In the genomic region with DNA sequence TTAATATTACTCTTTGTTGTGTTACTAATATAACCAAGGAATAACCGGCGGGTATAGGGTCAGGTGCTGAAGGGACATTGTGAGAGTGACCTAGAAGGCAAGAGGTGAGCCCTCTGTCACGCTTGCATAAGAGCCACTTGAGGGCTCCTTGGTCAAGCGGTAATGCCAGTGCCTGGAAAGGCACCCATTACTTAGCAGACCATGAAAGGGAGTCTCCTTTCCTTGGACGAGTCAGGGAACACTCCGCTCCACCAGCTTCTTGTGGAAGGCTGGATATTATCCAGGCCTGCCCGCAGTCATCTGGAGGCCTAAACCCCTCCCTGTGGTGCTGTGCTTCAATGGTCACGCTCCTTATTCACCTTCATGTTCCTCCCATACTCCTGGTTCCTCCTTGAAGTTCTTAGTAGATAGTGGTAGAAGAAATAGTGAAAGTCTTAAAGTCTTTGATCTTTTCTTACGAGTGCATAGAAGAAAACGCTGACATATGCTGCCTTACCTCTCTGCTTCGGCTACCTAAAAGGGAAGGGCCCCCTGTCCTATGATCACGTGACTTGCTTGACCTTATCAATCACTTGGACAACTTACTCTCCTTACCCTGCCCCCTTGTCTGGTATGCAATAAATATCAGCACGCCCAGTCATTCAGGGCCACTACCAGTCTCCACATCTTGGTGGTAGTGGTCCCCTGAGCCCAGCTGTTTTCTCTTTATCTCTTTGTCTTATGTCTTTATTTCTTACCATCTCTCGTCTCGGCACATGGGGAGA, we compare ENCODE assay signal across 15 cellular contexts. TPM values are rescaled to one million over a fixed set of nuclear protein-coding genes. Genes with fewer than 3 reads are reported as not detected.
A peak's percentile ranks its signal among the peaks of the same experiment; 100 is the strongest.
DNase-seq lines count a peak whose midpoint lies in the region; ATAC-seq, FAIRE-seq and TF ChIP-seq lines count a peak whose summit lies in the region.
"Not testable (repeated sequence)": the region's sequence is repeated elsewhere in the genome, so short reads cannot be mapped to it uniquely, and the experiment has no call there.
"Had no signal": no experiment of that assay in that cellular context is flagged by ENCODE, and none has a peak within 500 bp of the region (broad histone marks: within the 10 kb centered on the region; RNA-seq: fewer than 3 reads in every experiment).

No MANE protein-coding gene starts in this region.

- H4K5ac ChIP-seq in H9 (ENCODE audit: insufficient read length, low read depth, low read length): not testable (repeated sequence)

- H3K27ac Mint-ChIP-seq in H9: not testable (repeated sequence)

- not testable (repeated sequence) for H4K8ac ChIP-seq in H9 (replicated peaks; ENCODE audit: insufficient read length, low read depth, low read length)

- TF ChIP-seq EP300 in GM12878 (IDR thresholded peaks at IDR 0.05; ENCODE audit: borderline replicate concordance in 1 of 2, control insufficient read depth in 1 of 2, low read depth in 2 of 2, low read length in 2 of 2): not testable (repeated sequence)

- CTCF ChIA-PET in GM12878 (lab: Yijun Ruan, JAX): interaction anchor here (1.2 to 10.2 kb wide), 3 partner anchors 9 to 120 kb away, joined by 3 to 185 read pairs (median 4); no protein-coding TSS in a partner anchor

- H2BK5ac ChIP-seq in H9 (ENCODE audit: insufficient read length, low read length): not testable (repeated sequence)

- DNase-seq in H9: peak; percentile 18
- peak; percentile 16 for DNase-seq in activated CD4-positive, CD25-positive, alpha-beta regulatory T cell treated with anti-CD3 and anti-CD28 coated beads, Interleukin-2, amount 50 U/mL, for 72 hours
- not testable (repeated sequence) for DNase-seq in GM12878 (ENCODE audit: low read depth, low spot score)
- DNase-seq in islet precursor cell: peak; percentile 35
- peak in 1 of 2 donors; percentile 29 for DNase-seq in left lung
- peak; percentile 40 for DNase-seq in posterior vena cava (ENCODE audit: low spot score)
- peak; percentile 91 to 93 for DNase-seq in thyroid gland

- not testable (repeated sequence) for H2BK120ac ChIP-seq in H9 (ENCODE audit: low read depth, low read length, poor library complexity, severe bottlenecking)

- H3K79me2 ChIP-seq in H9 (ENCODE audit: insufficient read depth, low read length); GM12878 (ENCODE audit: control insufficient read depth, insufficient read depth, low read length): not testable (repeated sequence)

- H4K91ac ChIP-seq in H9 (ENCODE audit: insufficient read length, low read depth, low read length): not testable (repeated sequence)

- H3K4me1 Mint-ChIP-seq in H9: peaks cover 39 to 49% of the 10 kb centered on the region in 2 experiments

- H3K4me3 ChIP-seq in GM12878; left lung; thyroid gland (replicated peaks in 1 of 3): not testable (repeated sequence)

- not testable (repeated sequence) for ATAC-seq in GM12878
- peak; percentile 22 for ATAC-seq in left lung

- not testable (repeated sequence) for TF ChIP-seq RAD21 in GM12878 (IDR thresholded peaks at IDR 0.05; ENCODE audit: insufficient read depth, low read depth, low read length)

- in situ Hi-C loops in GM12878 (cut with MboI): not testable (repeated sequence)

- no CpG with 5 or more reads among the region's 15 CpGs for WGBS in H9 (ENCODE audit: extremely low coverage, insufficient read length, low lambda C conversion rate)
- 46% methylated on average over 15 of the region's 15 CpGs for WGBS in GM12878 (ENCODE audit: insufficient coverage, insufficient replicate concordance, low lambda C conversion rate, missing lambda C conversion rate)
- 51 to 56% methylated on average over 15 of the region's 15 CpGs for WGBS in thyroid gland, 2 donors

- not testable (repeated sequence) for TF ChIP-seq POLR2A in GM12878 (IDR thresholded peaks at IDR 0.05; ENCODE audit: low read depth, low read length); thyroid gland (IDR thresholded peaks at IDR 0.05)

- not testable (repeated sequence) for H3K4ac ChIP-seq in H9 (ENCODE audit: low read depth, low read length)

- SMC1A ChIA-PET in GM12878 (lab: Charles Lee; ENCODE audit: uncharacterized antibody, unreplicated experiment): interaction anchor here (1.3 to 4.8 kb wide), 2 partner anchors 9 to 14 kb away, joined by 4 to 25 read pairs; no protein-coding TSS in a partner anchor

- not testable (repeated sequence) for H2AFZ ChIP-seq in H9 (ENCODE audit: low read length); GM12878 (ENCODE audit: control insufficient read depth, low read depth, low read length)

- RAD21 ChIA-PET in GM12878 (lab: Charles Lee; ENCODE audit: unreplicated experiment): not testable (repeated sequence)

- H3K23ac ChIP-seq in H9 (ENCODE audit: insufficient read length, low read depth, low read length): not testable (repeated sequence)

- H3K36me3 ChIP-seq in GM12878 (ENCODE audit: control insufficient read depth in 2 of 2, insufficient read depth in 2 of 2, low read length in 1 of 2); left lung; thyroid gland: not testable (repeated sequence)

- not testable (repeated sequence) for H3K18ac ChIP-seq in H9 (ENCODE audit: insufficient read length, low read depth, low read length)

- intact Hi-C loops in GM12878 (cut with micrococcal nuclease; ENCODE audit: unreplicated experiment); left lung (cut with DNase I); posterior vena cava (cut with DNase I); thyroid gland (cut with DNase I): not testable (repeated sequence)

- not testable (repeated sequence) for BruUV-seq in GM12878 (replicated peaks; lab: Mats Ljungman, UMichigan)

- not testable (repeated sequence) for H2BK15ac ChIP-seq in H9 (ENCODE audit: low read depth, low read length)

- H3K27ac ChIP-seq in H9 (ENCODE audit: insufficient read length, low read depth, low read length); GM12878 (ENCODE audit: control insufficient read depth, insufficient read depth); left lung: not testable (repeated sequence)
- H3K27ac ChIP-seq in thyroid gland: peak overlapping the region; percentile 68 to 77 (median 68)

- POLR2A ChIA-PET in GM12878 (lab: Charles Lee): not testable (repeated sequence)

- not testable (repeated sequence) for H2BK12ac ChIP-seq in H9 (ENCODE audit: insufficient read length, low read depth, low read length)

- not testable (repeated sequence) for H3K27me3 ChIP-seq in H9 (ENCODE audit: insufficient read depth, low read length); GM12878 (replicated peaks in 1 of 2; ENCODE audit: control insufficient read depth in 2 of 2, insufficient read depth in 2 of 2, low read length in 1 of 2); thyroid gland
- H3K27me3 ChIP-seq in left lung: peaks cover 0 to 37% of the 10 kb centered on the region in 2 donors

- not testable (repeated sequence) for H3K14ac ChIP-seq in H9 (ENCODE audit: insufficient read depth, low read length)

- H3K4me2 ChIP-seq in H9 (ENCODE audit: insufficient read depth, insufficient read length, low read length); GM12878 (ENCODE audit: control insufficient read depth, insufficient read depth): not testable (repeated sequence)

- H2BK20ac ChIP-seq in H9 (ENCODE audit: low read depth, low read length, poor library complexity, severe bottlenecking): not testable (repeated sequence)

- H3K4me3 Mint-ChIP-seq in H9: not testable (repeated sequence)

- H2AK5ac ChIP-seq in H9 (ENCODE audit: insufficient read length, low read length): not testable (repeated sequence)

- not testable (repeated sequence) for H4K20me1 ChIP-seq in H9 (ENCODE audit: control insufficient read depth, insufficient read depth, insufficient read length); GM12878 (ENCODE audit: control insufficient read depth, insufficient read depth)

- TF ChIP-seq CTCF in H9 (conservative IDR thresholded peaks at IDR 0.05); GM12878 (IDR thresholded peaks at IDR 0.05 in 2 of 3, conservative IDR thresholded peaks at IDR 0.05 in 1 of 3; ENCODE audit: control insufficient read depth in 2 of 3, extremely low read depth in 1 of 3, insufficient read depth in 1 of 3, low read depth in 3 of 3, low read length in 3 of 3); left lung (IDR thresholded peaks at IDR 0.05); thyroid gland (IDR thresholded peaks at IDR 0.05): not testable (repeated sequence)

- not testable (repeated sequence) for H3K9me3 Mint-ChIP-seq in H9

- H3T11ph ChIP-seq in H9 (ENCODE audit: low read length): not testable (repeated sequence)

- peaks cover 24% of the 10 kb centered on the region for H3K27me3 Mint-ChIP-seq in H9 (ENCODE audit: low read depth)

- not testable (repeated sequence) for H3K56ac ChIP-seq in H9 (ENCODE audit: insufficient read length, low read depth, low read length)

- H3K4me1 ChIP-seq in H9 (ENCODE audit: insufficient read depth, low read length): peaks cover 22% of the 10 kb centered on the region
- not testable (repeated sequence) for H3K4me1 ChIP-seq in GM12878 (ENCODE audit: control insufficient read depth, insufficient read depth, low read length); left lung
- peaks cover 42 to 60% of the 10 kb centered on the region in 2 donors for H3K4me1 ChIP-seq in thyroid gland

- not testable (repeated sequence) for H3K9me3 ChIP-seq in H9 (ENCODE audit: control insufficient read depth, low read depth, low read length); GM12878 (replicated peaks; ENCODE audit: control insufficient read depth, insufficient read depth, low read length); left lung; thyroid gland

- not testable (repeated sequence) for H3K79me1 ChIP-seq in H9 (ENCODE audit: insufficient read depth, low read depth, low read length, poor library complexity, severe bottlenecking)

- not testable (repeated sequence) for H3K9ac ChIP-seq in H9 (ENCODE audit: extremely low read depth, insufficient read length, low read length); GM12878 (ENCODE audit: control insufficient read depth, insufficient read depth, low read length)

- not testable (repeated sequence) for H3K36me3 Mint-ChIP-seq in H9 (ENCODE audit: insufficient read depth in 1 of 3, low read depth in 3 of 3)

- H3K23me2 ChIP-seq in H9 (ENCODE audit: insufficient read length, low read depth, low read length, poor library complexity, severe bottlenecking): not testable (repeated sequence)

- FAIRE-seq in GM12878 (lab: Jason Lieb, UNC): not testable (repeated sequence)

RNA-seq across cellular contexts. Expression of gene DMRTB1, which starts 59.6 kb away (rescaled TPM):
- total RNA-seq in H9 (2021) (not detected in 2 replicates), GM12878 (2014; rRNA removed) (not detected in 2 replicates), GM12878 (2014; rRNA removed; fragmentation: Illumina TruSeq; extraction: Trizol) (not detected in 2 replicates), GM12878 (2021) (not detected in 2 replicates), left lung (not detected), posterior vena cava (not detected), thyroid gland (under 1 TPM in 1 of 4 donors, not detected in 3; 0.27 TPM)
- total RNA-seq in GM12878 (2013; cell fraction: nucleolus; rRNA removed): not detected in 2 replicates
- polyA plus RNA-seq in GM12878 (2011; ENCODE audit: low read depth): not detected
- polyA plus RNA-seq in GM12878 (2011; rRNA removed) (not detected in 2 replicates), GM12878 (2014; fragmentation: Illumina TruSeq; extraction: Trizol) (not detected in 2 replicates), GM12878 (2014; fragmentation: Nextera tagmentation; extraction: Ambion mirVana) (not detected), GM12878 (2014; rRNA removed) (not detected in 2 replicates), GM12878 (2016; fragmentation: Nextera tagmentation; extraction: Ambion mirVana) (not detected)
- not detected in 2 replicates for polyA plus RNA-seq in GM12878 (2011; cell fraction: cytosol; rRNA removed)
- polyA plus RNA-seq in GM12878 (2011; cell fraction: nucleus; rRNA removed): not detected in 2 replicates
- polyA plus RNA-seq in GM12878 (2012): not detected in 2 replicates
- polyA minus RNA-seq in GM12878 (2011; rRNA and poly(A)+ RNA removed): not detected in 2 replicates
- not detected in 2 replicates for polyA minus RNA-seq in GM12878 (2011; cell fraction: cytosol; rRNA and poly(A)+ RNA removed)
- not detected in 2 replicates for polyA minus RNA-seq in GM12878 (2011; cell fraction: nucleus; rRNA and poly(A)+ RNA removed)
- total RNA-seq: Caco-2; CD4-positive, alpha-beta T cell; GM23248; H4; HT1080; IMR-90 had no signal
- polyA plus RNA-seq: A549, BJ, GM23248, IMR-90 had no signal
